ENCODE assay signal across 8 cellular contexts in the genomic region with DNA sequence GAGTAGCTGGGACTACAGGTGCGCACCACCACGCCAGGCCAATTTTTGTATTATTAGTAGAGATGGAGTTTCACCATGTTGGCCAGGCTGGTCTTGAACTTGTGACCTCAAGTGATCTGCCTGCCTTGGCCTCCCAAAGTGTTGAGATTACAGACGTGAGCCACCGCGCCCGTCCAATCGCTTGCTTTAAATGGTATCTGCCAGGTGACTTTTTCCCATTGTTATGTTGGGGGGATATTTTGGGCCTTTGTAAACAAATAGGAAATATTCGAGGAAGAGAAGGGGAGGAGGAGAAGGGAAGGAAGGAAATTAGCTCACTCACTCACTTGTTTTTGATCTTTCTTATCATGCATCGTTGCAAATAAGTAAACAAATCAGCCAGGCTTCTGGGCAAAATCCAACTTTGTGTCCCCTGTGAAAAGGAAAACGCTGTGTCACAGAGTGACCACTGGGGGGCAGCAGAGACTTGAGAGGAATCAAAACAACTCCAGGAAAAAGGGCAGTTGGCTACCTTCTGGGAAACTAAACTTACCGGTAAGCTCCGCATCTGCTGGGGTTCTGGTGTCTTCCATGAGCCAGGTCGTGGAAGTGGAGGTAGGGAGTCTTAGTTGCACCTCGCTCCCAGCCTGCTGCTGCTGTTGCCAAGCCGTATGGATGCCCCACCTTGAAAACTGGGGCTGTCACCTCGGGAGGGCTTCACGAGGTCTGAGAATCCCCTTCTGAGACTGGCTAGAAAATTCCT. TPM values are rescaled to one million over a fixed set of nuclear protein-coding genes. Genes with fewer than 3 reads are reported as not detected.
DNase-seq lines count a peak whose midpoint lies in the region; ATAC-seq and TF ChIP-seq lines count a peak whose summit lies in the region.

No MANE protein-coding gene starts in this region.

- no peaks in the 10 kb centered on the region for H3K79me1 ChIP-seq in trophoblast cell (ENCODE audit: low read length)

- no peak overlapping the region for H3K27ac Mint-ChIP-seq in activated naive CD4-positive, alpha-beta T cell treated with anti-CD3 and anti-CD28 coated beads, Interleukin-2, amount 50 U/mL, for 24 hours
- no peak overlapping the region for H3K27ac Mint-ChIP-seq in glutamatergic neuron (ENCODE audit: unreplicated experiment)

- no peak overlapping the region for H4K91ac ChIP-seq in trophoblast cell (ENCODE audit: low read depth, low read length)

- no peak overlapping the region for H2BK12ac ChIP-seq in trophoblast cell (ENCODE audit: low read length)

- intact Hi-C loops in thyroid gland (cut with DNase I) = loop anchor here (5.0 kb wide), 1 partner anchor 35 kb away; no protein-coding TSS in a partner anchor

- no peak overlapping the region for H2BK5ac ChIP-seq in trophoblast cell (ENCODE audit: low read depth, low read length, poor library complexity)

- peak; percentile 92 for TF ChIP-seq CTCF in glutamatergic neuron (IDR thresholded peaks at IDR 0.05; ENCODE audit: partially characterized antibody, unreplicated experiment)
- peak; percentile 80 to 97 (median 95) for TF ChIP-seq CTCF in thyroid gland (IDR thresholded peaks at IDR 0.05)

- H3K4me1 Mint-ChIP-seq in activated naive CD4-positive, alpha-beta T cell treated with anti-CD3 and anti-CD28 coated beads, Interleukin-2, amount 50 U/mL, for 24 hours = peaks cover 16% of the 10 kb centered on the region
- H3K4me1 Mint-ChIP-seq in glutamatergic neuron (ENCODE audit: low read depth, unreplicated experiment) = no peaks in the 10 kb centered on the region

- no peaks in the 10 kb centered on the region for H3K36me3 ChIP-seq in SK-N-MC (ENCODE audit: insufficient read depth, low read length)
- H3K36me3 ChIP-seq in trophoblast cell (ENCODE audit: control insufficient read depth in 1 of 2, insufficient read depth in 2 of 2, low read length in 2 of 2) = no peaks in the 10 kb centered on the region
- no peaks in the 10 kb centered on the region for H3K36me3 ChIP-seq in thyroid gland

- no peak for TF ChIP-seq POLR2A in thyroid gland (IDR thresholded peaks at IDR 0.05)

- no peak overlapping the region for H3K14ac ChIP-seq in trophoblast cell (ENCODE audit: low read length)

- H3K27me3 ChIP-seq in trophoblast cell (ENCODE audit: insufficient read depth, low read length) (no peaks in the 10 kb centered on the region), thyroid gland (no peaks in the 10 kb centered on the region)

- H2AFZ ChIP-seq in trophoblast cell (ENCODE audit: insufficient read depth, low read length, poor library complexity) = no peak overlapping the region

- H4K8ac ChIP-seq in trophoblast cell (ENCODE audit: low read depth, low read length) = no peak overlapping the region

- H3K9ac ChIP-seq in SK-N-MC (ENCODE audit: insufficient read length) (no peak overlapping the region), trophoblast cell (ENCODE audit: low read length) (no peak overlapping the region)

- peak overlapping the region; percentile 73 for H3K4me3 Mint-ChIP-seq in activated naive CD4-positive, alpha-beta T cell treated with anti-CD3 and anti-CD28 coated beads, Interleukin-2, amount 50 U/mL, for 24 hours
- H3K4me3 Mint-ChIP-seq in glutamatergic neuron (ENCODE audit: unreplicated experiment) = no peak overlapping the region

- H3K9me3 Mint-ChIP-seq in activated naive CD4-positive, alpha-beta T cell treated with anti-CD3 and anti-CD28 coated beads, Interleukin-2, amount 50 U/mL, for 24 hours = no peaks in the 10 kb centered on the region
- H3K9me3 Mint-ChIP-seq in glutamatergic neuron (ENCODE audit: unreplicated experiment) = no peaks in the 10 kb centered on the region

- H3K4me3 ChIP-seq in SK-N-MC = peak overlapping the region; percentile 46; the same call in 1 of the 2 replicates
- H3K4me3 ChIP-seq in trophoblast cell (ENCODE audit: low read depth, low read length) = no peak overlapping the region
- H3K4me3 ChIP-seq in thyroid gland (replicated peaks in 1 of 3) = peak overlapping the region in 1 of 3 donors; percentile 11

- peak overlapping the region; percentile 5 for H3K4me2 ChIP-seq in trophoblast cell (ENCODE audit: low read length)

- WGBS in trophoblast cell (ENCODE audit: extremely low coverage, insufficient coverage, insufficient read length) = no CpG with 5 or more reads among the region's 17 CpGs
- 23% methylated on average over 17 of the region's 17 CpGs for WGBS in thyroid gland, 2 donors

- H3K9me3 ChIP-seq in SK-N-MC (ENCODE audit: low read depth, low read length) = no peaks in the 10 kb centered on the region
- H3K9me3 ChIP-seq in trophoblast cell (ENCODE audit: insufficient read depth, low read depth, low read length) = no peaks in the 10 kb centered on the region
- H3K9me3 ChIP-seq in thyroid gland = no peaks in the 10 kb centered on the region

- H2AK5ac ChIP-seq in trophoblast cell (ENCODE audit: low read length) = no peak overlapping the region

- no peak for ATAC-seq in HG03432 (IDR thresholded peaks at IDR 0.05; ENCODE audit: unreplicated experiment)

- H3K4me1 ChIP-seq in trophoblast cell (ENCODE audit: control insufficient read depth in 1 of 2, insufficient read depth in 2 of 2, low read length in 2 of 2) = peaks cover 4 to 7% of the 10 kb centered on the region in 2 experiments
- peaks cover 10 to 34% of the 10 kb centered on the region in 2 donors for H3K4me1 ChIP-seq in thyroid gland

- H3K18ac ChIP-seq in trophoblast cell (ENCODE audit: low read length) = no peak overlapping the region

- H3K27me3 Mint-ChIP-seq in activated naive CD4-positive, alpha-beta T cell treated with anti-CD3 and anti-CD28 coated beads, Interleukin-2, amount 50 U/mL, for 24 hours = no peaks in the 10 kb centered on the region
- H3K27me3 Mint-ChIP-seq in glutamatergic neuron (ENCODE audit: unreplicated experiment) = peaks cover 4% of the 10 kb centered on the region

- no peak overlapping the region for H3K4ac ChIP-seq in trophoblast cell (ENCODE audit: low read depth, low read length)

- no peak overlapping the region for H4K12ac ChIP-seq in trophoblast cell (ENCODE audit: low read depth, low read length)

- no peak overlapping the region for H3K23ac ChIP-seq in trophoblast cell (ENCODE audit: low read length)

- DNase-seq in Daoy (ENCODE audit: low read depth) (peak; percentile 70), NAMALWA (ENCODE audit: low spot score) (peak; percentile 79), SK-N-MC (ENCODE audit: low read depth, low spot score) (peak; percentile 45), glutamatergic neuron (peak; percentile 81), trophoblast cell (peak; percentile 67 to 92), thyroid gland (peak; percentile 77 to 89)

- H2BK120ac ChIP-seq in trophoblast cell (ENCODE audit: insufficient read depth, low read length, poor library complexity) = no peak overlapping the region

- H3K79me2 ChIP-seq in trophoblast cell (ENCODE audit: control insufficient read depth, insufficient read depth, low read length, poor library complexity) = no peaks in the 10 kb centered on the region

- H3K36me3 Mint-ChIP-seq in activated naive CD4-positive, alpha-beta T cell treated with anti-CD3 and anti-CD28 coated beads, Interleukin-2, amount 50 U/mL, for 24 hours = no peaks in the 10 kb centered on the region
- H3K36me3 Mint-ChIP-seq in glutamatergic neuron (ENCODE audit: unreplicated experiment) = no peaks in the 10 kb centered on the region

- H3K27ac ChIP-seq in SK-N-MC (no peak overlapping the region), trophoblast cell (ENCODE audit: low read depth, low read length) (no peak overlapping the region), thyroid gland (peak overlapping the region in 2 of 3 donors; percentile 11 to 31)

RNA-seq across cellular contexts. Expression of a gene that starts 9.3 kb away (rescaled TPM):
- 64.5 and 83.0 TPM in 2 replicates for total RNA-seq in Daoy (2014; rRNA removed; shearing (Covaris generic))
- total RNA-seq in glutamatergic neuron (ENCODE audit: unreplicated experiment) = 92.1 TPM
- polyA plus RNA-seq in trophoblast cell (2013) = 85.2 and 95.7 TPM in 2 replicates
- 100 to 1,000 TPM in 1 of 4 donors, 10 to 100 TPM in 3; 57.8 to 148 (median 82.7) TPM for total RNA-seq in thyroid gland

Comparison
In these comparisons a context has a peak if more than half of its experiments do, and no peak if none do; other contexts are left out.
1. H3K27ac ChIP-seq: peak in thyroid gland (2 of 3); none in SK-N-MC (single experiment) and trophoblast cell (single experiment).
2. Peak in every context shown above with its lines, with median percentiles within 50 percentile points of each other: DNase-seq.